8 cellular contexts compared by ENCODE assay signal in genomic region chr4:176195184-176195978, GRCh38. TPM values are rescaled to one million over a fixed set of nuclear protein-coding genes. Genes with fewer than 3 reads are reported as not detected.
DNase-seq lines count a peak whose midpoint lies in the region; ATAC-seq lines count a peak whose summit lies in the region.

Gene SPATA4, minus strand, starts transcription at chr4:176195585. Its CDS starts 23 bp downstream, at chr4:176195562.

- no CpG with 5 or more reads among the region's 45 CpGs for WGBS in mesendoderm (ENCODE audit: extremely low coverage, insufficient coverage, low lambda C conversion rate)

- H3K27me3 ChIP-seq in HUES6 (ENCODE audit: control insufficient read depth, insufficient read depth, low read length), result no peaks in the 10 kb centered on the region
- no peaks in the 10 kb centered on the region for H3K27me3 ChIP-seq in NT2/D1 (ENCODE audit: insufficient read depth, insufficient read length)
- H3K27me3 ChIP-seq in endocrine pancreas (ENCODE audit: control insufficient read depth, insufficient read depth, low read length), result no peaks in the 10 kb centered on the region
- no peaks in the 10 kb centered on the region for H3K27me3 ChIP-seq in mesendoderm (ENCODE audit: insufficient read depth, low read length, poor library complexity)

- H3K4me2 ChIP-seq in mesendoderm (ENCODE audit: low read length), result peak within 1 kb of the TSS; percentile 91

- peak; percentile 98 for ATAC-seq in GM21447 (IDR thresholded peaks at IDR 0.05; ENCODE audit: unreplicated experiment)

- H3K27ac ChIP-seq in HUES6 (ENCODE audit: low read depth, low read length), result peak within 1 kb of the TSS; percentile 34; the same call in 1 of the 2 replicates
- H3K27ac ChIP-seq in mesendoderm (ENCODE audit: low read depth, low read length), result no peak within 1 kb of the TSS

- H2AK5ac ChIP-seq in mesendoderm (ENCODE audit: low read length), result no peak within 1 kb of the TSS

- H3K4ac ChIP-seq in mesendoderm (ENCODE audit: low read depth, low read length), result no peak within 1 kb of the TSS

- no peaks in the 10 kb centered on the region for H3K79me1 ChIP-seq in mesendoderm (ENCODE audit: low read length)

- no peaks in the 10 kb centered on the region for H3K79me2 ChIP-seq in mesendoderm (ENCODE audit: control insufficient read depth, insufficient read depth, low read length)

- H3K4me3 ChIP-seq in HUES6 (ENCODE audit: low read depth, low read length), result peak within 1 kb of the TSS; percentile 74
- peak within 1 kb of the TSS; percentile 37 for H3K4me3 ChIP-seq in NT2/D1 (ENCODE audit: insufficient read length, low read depth)
- peak within 1 kb of the TSS; percentile 73 for H3K4me3 ChIP-seq in endocrine pancreas (ENCODE audit: control insufficient read depth, insufficient read depth, low read length)
- peak within 1 kb of the TSS; percentile 50 for H3K4me3 ChIP-seq in mesendoderm (ENCODE audit: low read length)

- H2BK120ac ChIP-seq in mesendoderm (ENCODE audit: low read depth, low read length), result no peak within 1 kb of the TSS

- H4K5ac ChIP-seq in mesendoderm (ENCODE audit: low read length), result no peak within 1 kb of the TSS

- peaks cover 3% of the 10 kb centered on the region for H3K4me1 ChIP-seq in HUES6 (ENCODE audit: control insufficient read depth, insufficient read depth, low read length)
- H3K4me1 ChIP-seq in NT2/D1 (ENCODE audit: insufficient read depth, insufficient read length), result no peaks in the 10 kb centered on the region
- no peaks in the 10 kb centered on the region for H3K4me1 ChIP-seq in endocrine pancreas (ENCODE audit: control insufficient read depth, insufficient read depth, low read length)
- H3K4me1 ChIP-seq in mesendoderm (ENCODE audit: control insufficient read depth, low read depth, low read length), result no peaks in the 10 kb centered on the region

- H3K56ac ChIP-seq in mesendoderm (ENCODE audit: low read length), result peak within 1 kb of the TSS; percentile 71

- peak; percentile 94 for DNase-seq in COLO829 (ENCODE audit: low spot score)
- DNase-seq in NT2/D1 (ENCODE audit: low read depth, low spot score), result peak; percentile 82
- DNase-seq in activated CD8-positive, alpha-beta memory T cell treated with anti-CD3 and anti-CD28 coated beads, Interleukin-2, amount 50 U/mL, for 24 hours (ENCODE audit: extremely low read depth), result peak; percentile 88
- DNase-seq in mesendoderm, result peak; percentile 97
- DNase-seq in stimulated activated CD8-positive, alpha-beta memory T cell treated with anti-CD3 and anti-CD28 coated beads, Interleukin-12 subunit alpha, Interleukin-12 subunit beta, amount 100 ng/mL, for 24 hours (ENCODE audit: extremely low read depth), result peak; percentile 87

- no peak within 1 kb of the TSS for H2BK15ac ChIP-seq in mesendoderm (replicated peaks; ENCODE audit: low read depth)

- H3K36me3 ChIP-seq in HUES6 (ENCODE audit: control insufficient read depth, insufficient read depth, low read length), result no peaks in the 10 kb centered on the region
- H3K36me3 ChIP-seq in NT2/D1 (ENCODE audit: insufficient read depth, insufficient read length, low read length), result no peaks in the 10 kb centered on the region
- H3K36me3 ChIP-seq in endocrine pancreas (ENCODE audit: control insufficient read depth, insufficient read depth, low read length), result no peaks in the 10 kb centered on the region
- H3K36me3 ChIP-seq in mesendoderm (ENCODE audit: control insufficient read depth, insufficient read depth, low read length), result no peaks in the 10 kb centered on the region

- H2BK5ac ChIP-seq in mesendoderm (ENCODE audit: low read length), result no peak within 1 kb of the TSS

- no peak within 1 kb of the TSS for H3K18ac ChIP-seq in mesendoderm (ENCODE audit: low read length)

- H4K8ac ChIP-seq in mesendoderm (ENCODE audit: low read depth, low read length), result no peak within 1 kb of the TSS

- H3K9me3 ChIP-seq in HUES6 (ENCODE audit: control insufficient read depth, insufficient read depth, low read depth, low read length) (peaks cover 3% of the 10 kb centered on the region; the same call in 1 of the 2 replicates), NT2/D1 (ENCODE audit: insufficient read depth, low read length) (0 out of 2 replicates have a peak, but pooled peaks cover 3% of the 10 kb centered on the region), endocrine pancreas (ENCODE audit: control insufficient read depth, low read length) (no peaks in the 10 kb centered on the region)

- H3K23ac ChIP-seq in mesendoderm (ENCODE audit: low read length), result no peak within 1 kb of the TSS

- H3K9ac ChIP-seq in HUES6 (ENCODE audit: low read length), result peak within 1 kb of the TSS; percentile 18
- H3K9ac ChIP-seq in NT2/D1 (ENCODE audit: insufficient read length, low read depth), result peak within 1 kb of the TSS; percentile 56
- H3K9ac ChIP-seq in endocrine pancreas (ENCODE audit: control insufficient read depth, insufficient read depth, low read length), result peak within 1 kb of the TSS; percentile 90
- peak within 1 kb of the TSS; percentile 56 for H3K9ac ChIP-seq in mesendoderm (ENCODE audit: low read length)

RNA-seq across cellular contexts. Expression of gene SPATA4, which starts in this region (rescaled TPM):
- 0.13 TPM for polyA plus RNA-seq in mesendoderm (2013, experiment 1 of 2)
- polyA plus RNA-seq in mesendoderm (2013, experiment 2 of 2), result 0.07 TPM

Comparison
In these comparisons a context has a peak if more than half of its experiments do, and no peak if none do; other contexts are left out.
1. H3K9ac ChIP-seq: peak in every context shown above with its lines; median percentile 90 in endocrine pancreas; 56 in NT2/D1; 56 in mesendoderm; 18 in HUES6.